8 cellular contexts compared by ENCODE assay signal in genomic region chr3:5026046-5026362, GRCh38. TPM values are rescaled to one million over a fixed set of nuclear protein-coding genes. Genes with fewer than 3 reads are reported as not detected.
DNase-seq lines count a peak whose midpoint lies in the region; ATAC-seq, FAIRE-seq and TF ChIP-seq lines count a peak whose summit lies in the region.

No MANE protein-coding gene starts in this region.

- no peak for FAIRE-seq in bronchial epithelial cell (lab: Jason Lieb, UNC)

- no peaks in the 10 kb centered on the region for H3K9me3 ChIP-seq in transverse colon

- H3K4me1 ChIP-seq in mesendoderm (ENCODE audit: control insufficient read depth, low read depth, low read length): peaks cover 4% of the 10 kb centered on the region
- peaks cover 0 to 12% (median 6%) of the 10 kb centered on the region in 4 donors for H3K4me1 ChIP-seq in transverse colon

- H3K4me3 Mint-ChIP-seq in activated T-cell treated with anti-CD3 and anti-CD28 coated beads, Interleukin-2, amount 50 U/mL, for 4 hours: peak overlapping the region; percentile 38

- H3K79me2 ChIP-seq in mesendoderm (ENCODE audit: control insufficient read depth, insufficient read depth, low read length): no peaks in the 10 kb centered on the region

- peak overlapping the region; percentile 81 for H3K4ac ChIP-seq in mesendoderm (ENCODE audit: low read depth, low read length)

- no peak for ATAC-seq in activated T-cell treated with anti-CD3 and anti-CD28 coated beads, Interleukin-2, amount 50 U/mL, for 4 hours

- no peak for DNase-seq in activated T-cell treated with anti-CD3 and anti-CD28 coated beads, Interleukin-2, amount 50 U/mL, for 4 hours
- DNase-seq in activated T-cell treated with anti-CD3 and anti-CD28 coated beads, Interleukin-2, amount 50 U/mL, for 1 hour: no peak
- DNase-seq in bronchial epithelial cell (ENCODE audit: low read depth) (no peak), mesendoderm (no peak), transverse colon (no peak), NCI-H526 (lab: John Stamatoyannopoulos, UW) (no peak), cortex of kidney (lab: John Stamatoyannopoulos, UW) (no peak), NCI-H1930 (lab: John Stamatoyannopoulos, UW) (no peak)

- peak overlapping the region; percentile 81 for H3K56ac ChIP-seq in mesendoderm (ENCODE audit: low read length)

- H4K5ac ChIP-seq in mesendoderm (ENCODE audit: low read length): no peak overlapping the region

- WGBS in mesendoderm (ENCODE audit: extremely low coverage, insufficient coverage, low lambda C conversion rate): no CpG with 5 or more reads among the region's 5 CpGs
- WGBS in transverse colon (ENCODE audit: low coverage in 1 of 2), 2 donors: 72 to 80% methylated on average over 1 to 3 of the region's 5 CpGs

- TF ChIP-seq CTCF in bronchial epithelial cell (IDR thresholded peaks at IDR 0.05; ENCODE audit: insufficient read depth, low read length, severe bottlenecking) (no peak), transverse colon (IDR thresholded peaks at IDR 0.05) (no peak)

- H2BK120ac ChIP-seq in mesendoderm (ENCODE audit: low read depth, low read length): peak overlapping the region; percentile 34

- in situ Hi-C loops in transverse colon (cut with MboI; ENCODE audit: low pct_ligation_motif_present in 1 of 4, low pct_unique_long_range_greater_than_20kb in 1 of 4, low sequenced_read_pairs in 3 of 4): no loop called here

- no peak overlapping the region for H2BK15ac ChIP-seq in mesendoderm (replicated peaks; ENCODE audit: low read depth)

- H3K27me3 Mint-ChIP-seq in activated T-cell treated with anti-CD3 and anti-CD28 coated beads, Interleukin-2, amount 50 U/mL, for 4 hours (ENCODE audit: low read depth): no peaks in the 10 kb centered on the region

- H3K4me1 Mint-ChIP-seq in activated T-cell treated with anti-CD3 and anti-CD28 coated beads, Interleukin-2, amount 50 U/mL, for 4 hours (ENCODE audit: low read depth): peaks cover 49% of the 10 kb centered on the region

- no peaks in the 10 kb centered on the region for H3K9me3 Mint-ChIP-seq in activated T-cell treated with anti-CD3 and anti-CD28 coated beads, Interleukin-2, amount 50 U/mL, for 4 hours

- H3K9ac ChIP-seq in mesendoderm (ENCODE audit: low read length): peak overlapping the region; percentile 49

- no peak overlapping the region for H2AK5ac ChIP-seq in mesendoderm (ENCODE audit: low read length)

- H2BK5ac ChIP-seq in mesendoderm (ENCODE audit: low read length): peak overlapping the region; percentile 97

- no peak overlapping the region for H4K8ac ChIP-seq in mesendoderm (ENCODE audit: low read depth, low read length)

- TF ChIP-seq EP300 in transverse colon (IDR thresholded peaks at IDR 0.05; ENCODE audit: low read depth): no peak

- intact Hi-C loops in transverse colon (cut with DNase I; ENCODE audit: low total_unique reads): loop anchor here (2.0 kb wide), 1 partner anchor 313 kb away; no protein-coding TSS in a partner anchor

- H3K36me3 ChIP-seq in bronchial epithelial cell (ENCODE audit: control insufficient read depth, insufficient read depth, low read length): no peaks in the 10 kb centered on the region
- no peaks in the 10 kb centered on the region for H3K36me3 ChIP-seq in mesendoderm (ENCODE audit: control insufficient read depth, insufficient read depth, low read length)
- no peaks in the 10 kb centered on the region for H3K36me3 ChIP-seq in transverse colon

- TF ChIP-seq POLR2A in transverse colon (IDR thresholded peaks at IDR 0.05): no peak

- peak overlapping the region; percentile 91 for H3K18ac ChIP-seq in mesendoderm (ENCODE audit: low read length)

- H3K23ac ChIP-seq in mesendoderm (ENCODE audit: low read length): no peak overlapping the region

- H3K36me3 Mint-ChIP-seq in activated T-cell treated with anti-CD3 and anti-CD28 coated beads, Interleukin-2, amount 50 U/mL, for 4 hours (ENCODE audit: insufficient read depth): no peaks in the 10 kb centered on the region

- H3K27me3 ChIP-seq in bronchial epithelial cell (ENCODE audit: control insufficient read depth, insufficient read depth, low read length): no peaks in the 10 kb centered on the region
- no peaks in the 10 kb centered on the region for H3K27me3 ChIP-seq in mesendoderm (ENCODE audit: insufficient read depth, low read length, poor library complexity)
- H3K27me3 ChIP-seq in transverse colon: no peaks in the 10 kb centered on the region

- H3K4me3 ChIP-seq in bronchial epithelial cell (ENCODE audit: low read depth, low read length): peak overlapping the region; percentile 9
- no peak overlapping the region for H3K4me3 ChIP-seq in mesendoderm (ENCODE audit: low read length)
- H3K4me3 ChIP-seq in transverse colon: peak overlapping the region in 3 of 4 donors; percentile 41 to 50 (median 47)

- H3K27ac ChIP-seq in mesendoderm (ENCODE audit: low read depth, low read length) (peak overlapping the region; percentile 81), transverse colon (peak overlapping the region; percentile 72 to 84 (median 80))

- H3K4me2 ChIP-seq in mesendoderm (ENCODE audit: low read length): peak overlapping the region; percentile 48

- no peaks in the 10 kb centered on the region for H3K79me1 ChIP-seq in mesendoderm (ENCODE audit: low read length)

RNA-seq across cellular contexts. Expression of gene BHLHE40, which starts 46.8 kb away (rescaled TPM):
- 10 to 100 TPM; 61.9 to 90.8 (median 86.6) TPM for total RNA-seq in activated T-cell treated with anti-CD3 and anti-CD28 coated beads, Interleukin-2, amount 50 U/mL, for 4 hours
- total RNA-seq in bronchial epithelial cell (38.5 and 42.9 TPM in 2 replicates), transverse colon (10 to 100 TPM; 13.4 to 50.9 (median 18.0) TPM)
- polyA plus RNA-seq in mesendoderm (2013, experiment 1 of 2): 22.9 TPM
- 23.5 TPM for polyA plus RNA-seq in mesendoderm (2013, experiment 2 of 2)
